Comparison of ENCODE assay signal across 11 cellular contexts in genomic region chr12:7498832-7499231, GRCh38. TPM values are rescaled to one million over a fixed set of nuclear protein-coding genes. Genes with fewer than 3 reads are reported as not detected.
DNase-seq lines count a peak whose midpoint lies in the region; ATAC-seq, FAIRE-seq and TF ChIP-seq lines count a peak whose summit lies in the region.
"Had no signal": no experiment of that assay in that cellular context is flagged by ENCODE, and none has a peak within 500 bp of the region (broad histone marks: within the 10 kb centered on the region; RNA-seq: fewer than 3 reads in every experiment).

No MANE protein-coding gene starts in this region.

- H3K36me3 ChIP-seq in spleen, result no peaks in the 10 kb centered on the region
- no peaks in the 10 kb centered on the region for H3K36me3 ChIP-seq in Peyer's patch
- H3K36me3 ChIP-seq in kidney (ENCODE audit: control insufficient read depth in 1 of 2, insufficient read depth in 2 of 2, low read length in 2 of 2), result no peaks in the 10 kb centered on the region

- H3K9me3 ChIP-seq in spleen, result peaks cover 0 to 3% (median 0%) of the 10 kb centered on the region in 8 donors
- no peaks in the 10 kb centered on the region for H3K9me3 ChIP-seq in Peyer's patch
- no peaks in the 10 kb centered on the region for H3K9me3 ChIP-seq in kidney (ENCODE audit: control insufficient read depth in 1 of 2, low read length in 2 of 2)

- H3K27me3 ChIP-seq in spleen (replicated peaks in 1 of 7), result peaks cover 0 to 4% (median 0%) of the 10 kb centered on the region in 7 donors
- H3K27me3 ChIP-seq in Peyer's patch, result no peaks in the 10 kb centered on the region

- WGBS in spleen, 5 donors, result 53 to 58% (median 54%) methylated on average over 4 of the region's 4 CpGs

- peak overlapping the region in 5 of 8 donors; percentile 39 to 70 (median 68) for H3K27ac ChIP-seq in spleen
- peak overlapping the region in 1 of 4 donors; percentile 6 for H3K27ac ChIP-seq in Peyer's patch
- H3K27ac ChIP-seq in kidney (ENCODE audit: low read depth in 2 of 2, low read length in 2 of 2), result no peak overlapping the region

- H3K9me3 Mint-ChIP-seq in activated T-helper 2 cell treated with anti-CD3 and anti-CD28 coated beads, Interferon-gamma antibody, Interleukin-2, Interleukin-4, amounts not matched to agents 10 μg/mL and 5 μg/mL and 100 μg/mL, durations not matched to agents 14 hours and 24 hours and 36 hours, result no peaks in the 10 kb centered on the region
- H3K9me3 Mint-ChIP-seq: activated naive CD4-positive, alpha-beta T cell treated with anti-CD3 and anti-CD28 coated beads, Interleukin-2, amount 50 U/mL, for 72 hours had no signal

- TF ChIP-seq POLR2A in H54 (IDR thresholded peaks at IDR 0.05; ENCODE audit: low read depth, low read length), result no peak
- no peak for TF ChIP-seq POLR2A in spleen (IDR thresholded peaks at IDR 0.05)
- TF ChIP-seq POLR2A in Peyer's patch (IDR thresholded peaks at IDR 0.05), result no peak

- FAIRE-seq in H54 (lab: Jason Lieb, UNC) (peak; percentile 92), kidney (lab: Jason Lieb, UNC) (no peak)

- H3K27ac Mint-ChIP-seq in activated T-helper 2 cell treated with anti-CD3 and anti-CD28 coated beads, Interferon-gamma antibody, Interleukin-2, Interleukin-4, amounts not matched to agents 10 μg/mL and 5 μg/mL and 100 μg/mL, durations not matched to agents 14 hours and 24 hours and 36 hours, result no peak overlapping the region
- H3K27ac Mint-ChIP-seq: activated naive CD4-positive, alpha-beta T cell treated with anti-CD3 and anti-CD28 coated beads, Interleukin-2, amount 50 U/mL, for 72 hours had no signal

- TF ChIP-seq CTCF in spleen (IDR thresholded peaks at IDR 0.05 in 8 of 11, conservative IDR thresholded peaks at IDR 0.05 in 3 of 11), result no peak
- no peak for TF ChIP-seq CTCF in Peyer's patch (IDR thresholded peaks at IDR 0.05)
- no peak for TF ChIP-seq CTCF in kidney (IDR thresholded peaks at IDR 0.05; ENCODE audit: borderline replicate concordance, extremely low read depth, insufficient read depth)

- no peaks in the 10 kb centered on the region for H3K36me3 Mint-ChIP-seq in activated T-helper 2 cell treated with anti-CD3 and anti-CD28 coated beads, Interferon-gamma antibody, Interleukin-2, Interleukin-4, amounts not matched to agents 10 μg/mL and 5 μg/mL and 100 μg/mL, durations not matched to agents 14 hours and 24 hours and 36 hours (ENCODE audit: low read depth)
- H3K36me3 Mint-ChIP-seq: activated naive CD4-positive, alpha-beta T cell treated with anti-CD3 and anti-CD28 coated beads, Interleukin-2, amount 50 U/mL, for 72 hours had no signal

- H3K4me3 Mint-ChIP-seq in activated T-helper 2 cell treated with anti-CD3 and anti-CD28 coated beads, Interferon-gamma antibody, Interleukin-2, Interleukin-4, amounts not matched to agents 10 μg/mL and 5 μg/mL and 100 μg/mL, durations not matched to agents 14 hours and 24 hours and 36 hours (ENCODE audit: low read depth), result no peak overlapping the region

- peak; percentile 68 for ATAC-seq in left ventricle myocardium superior
- ATAC-seq in GM21528 (IDR thresholded peaks at IDR 0.05; ENCODE audit: low FRiP score, unreplicated experiment), result no peak
- ATAC-seq: activated naive CD4-positive, alpha-beta T cell treated with anti-CD3 and anti-CD28 coated beads, Interleukin-2, amount 50 U/mL, for 72 hours had no signal

- peaks cover 4% of the 10 kb centered on the region for H3K27me3 Mint-ChIP-seq in activated T-helper 2 cell treated with anti-CD3 and anti-CD28 coated beads, Interferon-gamma antibody, Interleukin-2, Interleukin-4, amounts not matched to agents 10 μg/mL and 5 μg/mL and 100 μg/mL, durations not matched to agents 14 hours and 24 hours and 36 hours (ENCODE audit: low read depth)

- intact Hi-C loops in left ventricle myocardium superior (cut with micrococcal nuclease), result no loop called here
- intact Hi-C loops in spleen (cut with DNase I; ENCODE audit: low total_unique reads), result no loop called here
- intact Hi-C loops in kidney (cut with DNase I), result no loop called here
- intact Hi-C loops in activated T-helper 2 cell treated with anti-CD3 and anti-CD28 coated beads, Interferon-gamma antibody, Interleukin-2, Interleukin-4, amounts not matched to agents 10 μg/mL and 5 μg/mL and 100 μg/mL, durations not matched to agents 14 hours and 24 hours and 36 hours (cut with micrococcal nuclease), result no loop called here

- peaks cover 3% of the 10 kb centered on the region for H3K4me1 Mint-ChIP-seq in activated T-helper 2 cell treated with anti-CD3 and anti-CD28 coated beads, Interferon-gamma antibody, Interleukin-2, Interleukin-4, amounts not matched to agents 10 μg/mL and 5 μg/mL and 100 μg/mL, durations not matched to agents 14 hours and 24 hours and 36 hours (ENCODE audit: low read depth)

- DNase-seq in H54 (ENCODE audit: insufficient read length, low spot score), result peak; percentile 3
- peak; percentile 68 for DNase-seq in amniotic epithelial cell (ENCODE audit: low read depth)
- no peak for DNase-seq in left ventricle myocardium superior
- no peak for DNase-seq in spleen
- DNase-seq in Peyer's patch, result no peak
- DNase-seq in kidney, result no peak
- no peak for DNase-seq in activated T-helper 2 cell treated with anti-CD3 and anti-CD28 coated beads, Interferon-gamma antibody, Interleukin-2, Interleukin-4, amounts not matched to agents 10 μg/mL and 5 μg/mL and 100 μg/mL, durations not matched to agents 14 hours and 24 hours and 36 hours (ENCODE audit: low spot score)

- H3K9ac ChIP-seq in kidney (ENCODE audit: low read length in 2 of 2), result no peak overlapping the region

- H3K4me3 ChIP-seq in spleen, result peak overlapping the region in 4 of 8 donors; percentile 28 to 61 (median 33)
- peak overlapping the region in 1 of 4 donors; percentile 9 for H3K4me3 ChIP-seq in Peyer's patch
- H3K4me3 ChIP-seq in kidney (ENCODE audit: low read length in 2 of 2), result no peak overlapping the region

- peaks cover 0 to 10% (median 0%) of the 10 kb centered on the region in 6 donors for H3K4me1 ChIP-seq in spleen
- no peaks in the 10 kb centered on the region for H3K4me1 ChIP-seq in Peyer's patch
- no peaks in the 10 kb centered on the region for H3K4me1 ChIP-seq in kidney (ENCODE audit: control insufficient read depth in 1 of 2, insufficient read depth in 1 of 2, low read depth in 1 of 2, low read length in 2 of 2)

RNA-seq across cellular contexts. Expression of gene CD163, which starts 4.7 kb away (rescaled TPM):
- total RNA-seq in left ventricle myocardium superior, result 64.5 TPM
- 1,000 to 10,000 TPM in 1 of 7 donors, 100 to 1,000 TPM in 6; 176 to 1,037 (median 534) TPM for total RNA-seq in spleen
- polyA plus RNA-seq in spleen, result 10 to 100 TPM; 55.4 to 75.6 (median 73.3) TPM
- 10 to 100 TPM; 14.4 to 72.5 (median 46.7) TPM for total RNA-seq in Peyer's patch
- total RNA-seq in kidney, result 329 TPM
- 22.8 TPM for polyA plus RNA-seq in kidney (ENCODE audit: insufficient read depth, low read depth, low replicate concordance)
- not detected in 2 replicates for total RNA-seq in activated T-helper 2 cell treated with anti-CD3 and anti-CD28 coated beads, Interferon-gamma antibody, Interleukin-2, Interleukin-4, amounts not matched to agents 10 μg/mL and 5 μg/mL and 100 μg/mL, durations not matched to agents 14 hours and 24 hours and 36 hours
- total RNA-seq: activated naive CD4-positive, alpha-beta T cell treated with anti-CD3 and anti-CD28 coated beads, Interleukin-2, amount 50 U/mL, for 72 hours; G401; pulmonary artery endothelial cell had no signal

RNA-seq across cellular contexts. Expression of gene CD163L1, which starts 54.9 kb away (rescaled TPM):
- total RNA-seq in left ventricle myocardium superior, result 1.6 TPM
- total RNA-seq in spleen, result 100 to 1,000 TPM in 4 of 7 donors, 10 to 100 TPM in 3; 61.2 to 192 (median 103) TPM
- 10 to 100 TPM; 11.7 to 25.3 (median 14.5) TPM for polyA plus RNA-seq in spleen
- total RNA-seq in Peyer's patch, result 100 to 1,000 TPM in 1 of 4 donors, 10 to 100 TPM in 1, 1 to 10 TPM in 2; 3.8 to 194 (median 16.4) TPM
- 7.0 TPM for total RNA-seq in kidney
- polyA plus RNA-seq in kidney (ENCODE audit: insufficient read depth, low read depth, low replicate concordance), result 8.5 TPM
- total RNA-seq in activated T-helper 2 cell treated with anti-CD3 and anti-CD28 coated beads, Interferon-gamma antibody, Interleukin-2, Interleukin-4, amounts not matched to agents 10 μg/mL and 5 μg/mL and 100 μg/mL, durations not matched to agents 14 hours and 24 hours and 36 hours, result not detected in 2 replicates
- total RNA-seq: activated naive CD4-positive, alpha-beta T cell treated with anti-CD3 and anti-CD28 coated beads, Interleukin-2, amount 50 U/mL, for 72 hours; G401 had no signal

Comparison
In these comparisons a context has a peak if more than half of its experiments do, and no peak if none do; other contexts are left out.
1. DNase-seq: peak in H54 (single experiment) and amniotic epithelial cell (single experiment); none in left ventricle myocardium superior (single experiment), spleen (single experiment), Peyer's patch (0 of 3), kidney (single experiment) and activated T-helper 2 cell treated with anti-CD3 and anti-CD28 coated beads, Interferon-gamma antibody, Interleukin-2, Interleukin-4, amounts not matched to agents 10 μg/mL and 5 μg/mL and 100 μg/mL, durations not matched to agents 14 hours and 24 hours and 36 hours (single experiment).
2. H3K27ac ChIP-seq: peak in spleen (5 of 8); none in kidney (0 of 2).
3. RNA of gene CD163, which starts 4.7 kb away (total RNA-seq): 176 to 1,037 TPM in spleen, 329 TPM in kidney (single experiment), 64.5 TPM in left ventricle myocardium superior (single experiment) and 14.4 to 72.5 TPM in Peyer's patch; not detected in activated T-helper 2 cell treated with anti-CD3 and anti-CD28 coated beads, Interferon-gamma antibody, Interleukin-2, Interleukin-4, amounts not matched to agents 10 μg/mL and 5 μg/mL and 100 μg/mL, durations not matched to agents 14 hours and 24 hours and 36 hours; every median in the first group is over 10 times any median in the second.